ENCODE assay signal across 9 cellular contexts in genomic region chr19:42066075-42066754, GRCh38. TPM values are rescaled to one million over a fixed set of nuclear protein-coding genes. Genes with fewer than 3 reads are reported as not detected.
DNase-seq lines count a peak whose midpoint lies in the region; ATAC-seq, FAIRE-seq and TF ChIP-seq lines count a peak whose summit lies in the region.
"Had no signal": no experiment of that assay in that cellular context is flagged by ENCODE, and none has a peak within 500 bp of the region (broad histone marks: within the 10 kb centered on the region; RNA-seq: fewer than 3 reads in every experiment).

No MANE protein-coding gene starts in this region.

- TF ChIP-seq CTCF in pancreas (IDR thresholded peaks at IDR 0.05), result no peak

- FAIRE-seq in pancreas (lab: Jason Lieb, UNC), result no peak

- H3K27ac ChIP-seq in pancreas, result no peak overlapping the region

- intact Hi-C loops in pancreas (cut with DNase I), result no loop called here

- 38 to 48% methylated on average over 9 of the region's 9 CpGs for WGBS in pancreas, 2 donors

- no peaks in the 10 kb centered on the region for H3K4me1 Mint-ChIP-seq in activated CD4-positive, alpha-beta T cell treated with anti-CD3 and anti-CD28 coated beads, Interleukin-2, amount 10 ng/mL, durations not matched to agents 7 days and 5 days

- H3K4me3 Mint-ChIP-seq in activated CD4-positive, alpha-beta T cell treated with anti-CD3 and anti-CD28 coated beads, Interleukin-2, amount 10 ng/mL, durations not matched to agents 7 days and 5 days, result no peak overlapping the region
- H3K4me3 Mint-ChIP-seq: activated T-cell treated with anti-CD3 and anti-CD28 coated beads, Interleukin-2, amount 50 U/mL, for 4 hours had no signal

- H3K4me3 ChIP-seq in pancreas, result no peak overlapping the region

- DNase-seq in activated CD4-positive, alpha-beta T cell treated with anti-CD3 and anti-CD28 coated beads, Interleukin-2, amount 10 ng/mL, durations not matched to agents 7 days and 5 days, result peak; percentile 33
- no peak for DNase-seq in activated CD4-positive, alpha-beta T cell treated with anti-CD3 and anti-CD28 coated beads, Interleukin-2, amount 50 U/mL, for 48 hours
- DNase-seq in NCI-H2196 treated with DMSO at 0.1 percent for 48 hours (lab: John Stamatoyannopoulos, UW; ENCODE audit: unreplicated experiment), result peak; percentile 63
- peak; percentile 69 for DNase-seq in cerebellum (ENCODE audit: low spot score)
- peak; percentile 56 for DNase-seq in superior temporal gyrus (ENCODE audit: extremely low spot score)
- no peak for DNase-seq in pancreas
- DNase-seq in HK-2 (ENCODE audit: unreplicated experiment), result no peak
- DNase-seq: activated T-cell treated with anti-CD3 and anti-CD28 coated beads, Interleukin-2, amount 50 U/mL, for 4 hours had no signal

- no peaks in the 10 kb centered on the region for H3K27me3 ChIP-seq in pancreas

- no peaks in the 10 kb centered on the region for H3K36me3 Mint-ChIP-seq in activated CD4-positive, alpha-beta T cell treated with anti-CD3 and anti-CD28 coated beads, Interleukin-2, amount 10 ng/mL, durations not matched to agents 7 days and 5 days (ENCODE audit: low read depth)

- H3K9me3 Mint-ChIP-seq in activated CD4-positive, alpha-beta T cell treated with anti-CD3 and anti-CD28 coated beads, Interleukin-2, amount 10 ng/mL, durations not matched to agents 7 days and 5 days, result no peaks in the 10 kb centered on the region
- H3K9me3 Mint-ChIP-seq: activated T-cell treated with anti-CD3 and anti-CD28 coated beads, Interleukin-2, amount 50 U/mL, for 4 hours had no signal

- CTCF ChIA-PET in activated CD4-positive, alpha-beta T cell treated with anti-CD3 and anti-CD28 coated beads, Interleukin-2, amount 10 ng/mL, durations not matched to agents 7 days and 5 days (lab: Charles Lee), result interaction anchor here (0.7 to 0.9 kb wide), 2 partner anchors 14 to 38 kb away, joined by 3 to 4 read pairs; no protein-coding TSS in a partner anchor

- ATAC-seq in pancreas (no peak), HG03280 (IDR thresholded peaks at IDR 0.05; ENCODE audit: unreplicated experiment) (no peak)
- ATAC-seq: activated T-cell treated with anti-CD3 and anti-CD28 coated beads, Interleukin-2, amount 50 U/mL, for 4 hours had no signal

- peaks cover 7% of the 10 kb centered on the region for H3K27me3 Mint-ChIP-seq in activated CD4-positive, alpha-beta T cell treated with anti-CD3 and anti-CD28 coated beads, Interleukin-2, amount 10 ng/mL, durations not matched to agents 7 days and 5 days

- no peak overlapping the region for H3K27ac Mint-ChIP-seq in activated CD4-positive, alpha-beta T cell treated with anti-CD3 and anti-CD28 coated beads, Interleukin-2, amount 10 ng/mL, durations not matched to agents 7 days and 5 days

- POLR2A ChIA-PET in activated CD4-positive, alpha-beta T cell treated with anti-CD3 and anti-CD28 coated beads, Interleukin-2, amount 10 ng/mL, durations not matched to agents 7 days and 5 days (lab: Charles Lee), result no interaction called here

- H3K9me3 ChIP-seq in pancreas, result no peaks in the 10 kb centered on the region

- no peaks in the 10 kb centered on the region for H3K4me1 ChIP-seq in pancreas

- no peaks in the 10 kb centered on the region for H3K36me3 ChIP-seq in pancreas

RNA-seq across cellular contexts. Expression of gene GRIK5, which starts 3.8 kb away (rescaled TPM):
- under 1 TPM; 0.65 to 0.79 TPM for total RNA-seq in activated CD4-positive, alpha-beta T cell treated with anti-CD3 and anti-CD28 coated beads, Interleukin-2, amount 10 ng/mL, durations not matched to agents 7 days and 5 days
- total RNA-seq in cerebellum, result 19.6 TPM
- 1 to 10 TPM; 1.9 to 3.6 (median 3.1) TPM for total RNA-seq in pancreas
- polyA plus RNA-seq in pancreas, result 10 to 100 TPM in 1 of 2 donors, 1 to 10 TPM in 1; 4.8 to 10.5 TPM

RNA-seq across cellular contexts. Expression of gene ZNF574, which starts 9.8 kb away (rescaled TPM):
- total RNA-seq in activated CD4-positive, alpha-beta T cell treated with anti-CD3 and anti-CD28 coated beads, Interleukin-2, amount 10 ng/mL, durations not matched to agents 7 days and 5 days, result 10 to 100 TPM; 14.1 to 15.8 TPM
- 12.4 TPM for total RNA-seq in cerebellum
- 1 to 10 TPM; 3.9 to 8.5 (median 5.8) TPM for total RNA-seq in pancreas
- polyA plus RNA-seq in pancreas, result 1 to 10 TPM; 4.9 to 6.2 TPM

Comparison
In these comparisons a context has a peak if more than half of its experiments do, and no peak if none do; other contexts are left out.
1. DNase-seq: peak in activated CD4-positive, alpha-beta T cell treated with anti-CD3 and anti-CD28 coated beads, Interleukin-2, amount 10 ng/mL, durations not matched to agents 7 days and 5 days (single experiment), NCI-H2196 treated with DMSO at 0.1 percent for 48 hours (single experiment), cerebellum (single experiment) and superior temporal gyrus (single experiment); none in activated CD4-positive, alpha-beta T cell treated with anti-CD3 and anti-CD28 coated beads, Interleukin-2, amount 50 U/mL, for 48 hours (0 of 2), pancreas (0 of 6) and HK-2 (single experiment).